In genomic region chr2:172467382-172467781, GRCh38 we compare ENCODE assay signal across 17 cellular contexts. TPM values are rescaled to one million over a fixed set of nuclear protein-coding genes. Genes with fewer than 3 reads are reported as not detected.
DNase-seq lines count a peak whose midpoint lies in the region; ATAC-seq, FAIRE-seq and TF ChIP-seq lines count a peak whose summit lies in the region.
"Had no signal": no experiment of that assay in that cellular context is flagged by ENCODE, and none has a peak within 500 bp of the region (broad histone marks: within the 10 kb centered on the region; RNA-seq: fewer than 3 reads in every experiment).

No MANE protein-coding gene starts in this region.

- H3K79me1 ChIP-seq in IMR-90 (ENCODE audit: low read depth in 1 of 2, low read length in 2 of 2) = peaks cover 17 to 23% of the 10 kb centered on the region in 2 experiments; a peak in 3 of 4 replicates

- peak overlapping the region; percentile 11; the same call in 1 of the 2 replicates for H4K91ac ChIP-seq in IMR-90 (ENCODE audit: insufficient read depth, low read depth, low read length)

- in situ Hi-C loops in IMR-90 (cut with MboI; ENCODE audit: low sequenced_read_pairs) = loop anchor here (10.0 to 25.0 kb wide), 3 partner anchors 655 to 893 kb away; no protein-coding TSS in a partner anchor
- in situ Hi-C loops in K562 (cut with MboI) = loop anchor here (25.0 kb wide), 1 partner anchor 880 kb away; no protein-coding TSS in a partner anchor

- H2BK5ac ChIP-seq in IMR-90 (ENCODE audit: low read depth, low read length, poor library complexity, severe bottlenecking) = no peak overlapping the region

- CTCF ChIA-PET in activated CD4-positive, alpha-beta T cell treated with anti-CD3 and anti-CD28 coated beads, Interleukin-2, amount 10 ng/mL, durations not matched to agents 7 days and 5 days (lab: Charles Lee) = interaction anchor here (1.4 to 1.6 kb wide), 4 partner anchors 9 to 25 kb away, joined by 3 to 5 read pairs (median 4); no protein-coding TSS in a partner anchor
- CTCF ChIA-PET in IMR-90 (lab: Yijun Ruan, JAX) (interaction anchor here (0.6 to 2.3 kb wide), 5 partner anchors 9 to 308 kb away, joined by 3 to 8 read pairs (median 4); no protein-coding TSS in a partner anchor), K562 (lab: Yijun Ruan, JAX; ENCODE audit: low intra/inter-chr PET ratio) (interaction anchor here (1.1 to 1.2 kb wide), 2 partner anchors 243 to 764 kb away, joined by 3 to 5 read pairs; no protein-coding TSS in a partner anchor)

- H3K27ac ChIP-seq in IMR-90 (ENCODE audit: insufficient read depth, low read length) (no peak overlapping the region), K562 (ENCODE audit: extremely low read depth, low read depth, low read length) (no peak overlapping the region), osteoblast (ENCODE audit: low read depth, low read length) (no peak overlapping the region)
- H3K27ac ChIP-seq: breast epithelium, testis had no signal

- TF ChIP-seq CTCF in IMR-90 (conservative IDR thresholded peaks at IDR 0.05; ENCODE audit: low read depth, low read length) = peak; percentile 18; the same call in 1 of the 2 replicates
- peak; percentile 40 to 65 (median 49); a peak in 4 of 6 replicates for TF ChIP-seq CTCF in K562 (IDR thresholded peaks at IDR 0.05 in 2 of 3, conservative IDR thresholded peaks at IDR 0.05 in 1 of 3; ENCODE audit: insufficient read depth in 2 of 3, low read depth in 1 of 3, low read length in 3 of 3)
- TF ChIP-seq CTCF in osteoblast (IDR thresholded peaks at IDR 0.05; ENCODE audit: extremely low read depth, low read depth, low read length) = peak; percentile 14

- no TSS peak for BruUV-seq in IMR-90 (replicated peaks; lab: Mats Ljungman, UMichigan)
- no TSS peak for BruUV-seq in K562 (replicated peaks; lab: Mats Ljungman, UMichigan)

- H3K4ac ChIP-seq in IMR-90 (ENCODE audit: low read depth, low read length) = peak overlapping the region; percentile 35; the same call in 1 of the 2 replicates

- no peak overlapping the region for H3K4me3 Mint-ChIP-seq in activated CD4-positive, alpha-beta T cell treated with anti-CD3 and anti-CD28 coated beads, Interleukin-2, amount 10 ng/mL, durations not matched to agents 7 days and 5 days
- H3K4me3 Mint-ChIP-seq: activated CD4-positive, alpha-beta memory T cell treated with anti-CD3 and anti-CD28 coated beads for 36 hours had no signal

- no peaks in the 10 kb centered on the region for H3K9me1 ChIP-seq in IMR-90 (ENCODE audit: insufficient read depth, low read length)
- H3K9me1 ChIP-seq in K562 (ENCODE audit: control insufficient read depth, insufficient read depth, low read length) = no peaks in the 10 kb centered on the region

- H3K36me3 ChIP-seq in IMR-90 (ENCODE audit: control insufficient read depth, insufficient read depth, low read length) (peaks cover 2% of the 10 kb centered on the region; the same call in 1 of the 2 replicates), K562 (ENCODE audit: control insufficient read depth, insufficient read depth, low read length) (no peaks in the 10 kb centered on the region), osteoblast (ENCODE audit: insufficient read depth, low read length) (no peaks in the 10 kb centered on the region)
- H3K36me3 ChIP-seq: breast epithelium had no signal

- H3K14ac ChIP-seq in IMR-90 (replicated peaks; ENCODE audit: low read depth, low read length) = no peak overlapping the region

- H3K4me3 ChIP-seq in IMR-90 (ENCODE audit: insufficient read depth, low read depth, low read length) = no peak overlapping the region
- no peak overlapping the region for H3K4me3 ChIP-seq in K562
- H3K4me3 ChIP-seq in osteoblast (ENCODE audit: insufficient read depth, low read length) = no peak overlapping the region
- H3K4me3 ChIP-seq: breast epithelium, testis had no signal

- TF ChIP-seq RAD21 in IMR-90 (IDR thresholded peaks at IDR 0.05; ENCODE audit: low read length) = no peak
- TF ChIP-seq RAD21 in K562 (CRISPR knock-in tag; conservative IDR thresholded peaks at IDR 0.05 in 1 of 2, IDR thresholded peaks at IDR 0.05 in 1 of 2) = peak; percentile 39 to 66; a peak in 3 of 4 replicates

- H3K4me2 ChIP-seq in IMR-90 (ENCODE audit: low read depth, low read length) = no peak overlapping the region
- no peak overlapping the region for H3K4me2 ChIP-seq in K562 (ENCODE audit: insufficient read depth, low read length)
- H3K4me2 ChIP-seq in osteoblast (ENCODE audit: insufficient read depth, low read length) = no peak overlapping the region

- H3K27me3 Mint-ChIP-seq in activated CD4-positive, alpha-beta T cell treated with anti-CD3 and anti-CD28 coated beads, Interleukin-2, amount 10 ng/mL, durations not matched to agents 7 days and 5 days = no peaks in the 10 kb centered on the region
- H3K27me3 Mint-ChIP-seq: activated CD4-positive, alpha-beta memory T cell treated with anti-CD3 and anti-CD28 coated beads for 36 hours had no signal

- no peak overlapping the region for H4K8ac ChIP-seq in IMR-90 (ENCODE audit: low read depth in 2 of 2, low read length in 2 of 2)

- H4K20me1 ChIP-seq in IMR-90 (ENCODE audit: insufficient read depth, low read length) (no peaks in the 10 kb centered on the region), K562 (replicated peaks; ENCODE audit: control insufficient read depth, insufficient read depth, low read length) (no peaks in the 10 kb centered on the region), osteoblast (ENCODE audit: insufficient read depth, low read length) (no peaks in the 10 kb centered on the region)

- no peak overlapping the region for H2BK120ac ChIP-seq in IMR-90 (ENCODE audit: low read depth, low read length)

- H3K4me1 ChIP-seq in IMR-90 (ENCODE audit: control insufficient read depth, insufficient read depth, low read length) = no peaks in the 10 kb centered on the region
- no peaks in the 10 kb centered on the region for H3K4me1 ChIP-seq in K562 (replicated peaks in 1 of 2; ENCODE audit: control insufficient read depth in 2 of 2, insufficient read depth in 2 of 2, low read length in 2 of 2)
- peaks cover 4% of the 10 kb centered on the region for H3K4me1 ChIP-seq in osteoblast (ENCODE audit: insufficient read depth, low read length)

- peaks cover 58% of the 10 kb centered on the region for H3K4me1 Mint-ChIP-seq in activated CD4-positive, alpha-beta T cell treated with anti-CD3 and anti-CD28 coated beads, Interleukin-2, amount 10 ng/mL, durations not matched to agents 7 days and 5 days

- ATAC-seq in IMR-90 (ENCODE audit: low read depth) (no peak), K562 (peak; percentile 64), GM19035 (IDR thresholded peaks at IDR 0.05; ENCODE audit: unreplicated experiment) (no peak)

- no peak for FAIRE-seq in K562 (lab: Jason Lieb, UNC)

- H3K18ac ChIP-seq in IMR-90 (ENCODE audit: low read depth, low read length) = no peak overlapping the region

- H2AFZ ChIP-seq in IMR-90 (replicated peaks; ENCODE audit: low read length, poor library complexity) (peak overlapping the region; percentile 43), K562 (ENCODE audit: low read depth, low read length) (no peak overlapping the region), osteoblast (ENCODE audit: low read length) (no peak overlapping the region)

- H4K5ac ChIP-seq in IMR-90 (ENCODE audit: low read depth, low read length) = no peak overlapping the region

- TF ChIP-seq POLR2A in IMR-90 (IDR thresholded peaks at IDR 0.05; ENCODE audit: low read depth, low read length) (no peak), K562 (conservative IDR thresholded peaks at IDR 0.05) (no peak)

- no peak overlapping the region for H3K9ac ChIP-seq in IMR-90 (ENCODE audit: low read depth, low read length)
- no peak overlapping the region for H3K9ac ChIP-seq in K562 (ENCODE audit: insufficient read depth in 1 of 2, low read depth in 2 of 2, low read length in 2 of 2)

- no peak overlapping the region for H2BK20ac ChIP-seq in IMR-90 (ENCODE audit: low read depth, low read length)

- peak overlapping the region; percentile 3 for H3K27ac Mint-ChIP-seq in activated CD4-positive, alpha-beta T cell treated with anti-CD3 and anti-CD28 coated beads, Interleukin-2, amount 10 ng/mL, durations not matched to agents 7 days and 5 days
- H3K27ac Mint-ChIP-seq: activated CD4-positive, alpha-beta memory T cell treated with anti-CD3 and anti-CD28 coated beads for 36 hours had no signal

- H3K79me2 ChIP-seq in K562 (ENCODE audit: control insufficient read depth, insufficient read depth, low read length) (no peaks in the 10 kb centered on the region), osteoblast (ENCODE audit: insufficient read depth, low read length) (no peaks in the 10 kb centered on the region)

- H3K9me3 Mint-ChIP-seq in activated CD4-positive, alpha-beta T cell treated with anti-CD3 and anti-CD28 coated beads, Interleukin-2, amount 10 ng/mL, durations not matched to agents 7 days and 5 days = no peaks in the 10 kb centered on the region
- H3K9me3 Mint-ChIP-seq: activated CD4-positive, alpha-beta memory T cell treated with anti-CD3 and anti-CD28 coated beads for 36 hours had no signal

- 100% methylated on average over 1 of the region's 8 CpGs; no CpG with 5 or more reads in 1 of the 2 experiments for WGBS in IMR-90 (ENCODE audit: extremely low coverage in 2 of 2, insufficient read length in 1 of 2), 2 experiments
- 1% methylated on average over 8 of the region's 8 CpGs for WGBS in K562 (ENCODE audit: insufficient coverage, low coverage, missing lambda C conversion rate)

- dilution Hi-C loops in IMR-90 (cut with HindIII; ENCODE audit: low sequenced_read_pairs, unreplicated experiment) = no loop called here

- POLR2A ChIA-PET in activated CD4-positive, alpha-beta T cell treated with anti-CD3 and anti-CD28 coated beads, Interleukin-2, amount 10 ng/mL, durations not matched to agents 7 days and 5 days (lab: Charles Lee) = no interaction called here
- POLR2A ChIA-PET in IMR-90 (lab: Charles Lee; ENCODE audit: unreplicated experiment) = no interaction called here
- POLR2A ChIA-PET in K562 (lab: Yijun Ruan, JAX) = interaction anchor here (1.7 kb wide), 1 partner anchor 338 kb away, joined by 3 read pairs; no protein-coding TSS in a partner anchor

- H2AK5ac ChIP-seq in IMR-90 (ENCODE audit: low read depth, low read length) = peak overlapping the region; percentile 56; the same call in 1 of the 2 replicates

- H3K56ac ChIP-seq in IMR-90 (ENCODE audit: extremely low read depth, insufficient read depth, low read length) = no peak overlapping the region

- H3K27me3 ChIP-seq in IMR-90 (ENCODE audit: control insufficient read depth, insufficient read depth, low read length) (no peaks in the 10 kb centered on the region), K562 (ENCODE audit: control insufficient read depth in 2 of 2, insufficient read depth in 2 of 2, low read length in 2 of 2) (peaks cover 16 to 19% of the 10 kb centered on the region in 2 experiments; a peak in 4 of 5 replicates), osteoblast (ENCODE audit: insufficient read depth, low read length) (peaks cover 3% of the 10 kb centered on the region)
- H3K27me3 ChIP-seq: testis had no signal

- no peak for DNase-seq in activated CD4-positive, alpha-beta T cell treated with anti-CD3 and anti-CD28 coated beads, Interleukin-2, amount 10 ng/mL, durations not matched to agents 7 days and 5 days
- DNase-seq in activated CD4-positive, alpha-beta T cell treated with anti-CD3 and anti-CD28 coated beads, Interleukin-2, amount 50 U/mL, for 48 hours = no peak
- DNase-seq in IMR-90 = no peak
- peak in 2 of 4 experiments; percentile 21 to 34 for DNase-seq in K562 (ENCODE audit: extremely low read depth in 1 of 4, low spot score in 3 of 4)
- no peak for DNase-seq in osteoblast (ENCODE audit: insufficient read length, low spot score, missing footprints)
- no peak for DNase-seq in NCI-H1417 (lab: John Stamatoyannopoulos, UW)
- DNase-seq in NCI-H1417 treated with DMSO at 0.1 percent for 48 hours (lab: John Stamatoyannopoulos, UW) = no peak
- DNase-seq: activated CD4-positive, alpha-beta memory T cell treated with anti-CD3 and anti-CD28 coated beads for 36 hours; DMS153; KBM-7; kidney glomerular epithelial cell; NCI-H187; NCI-H526 treated with DMSO at 0.1 percent for 48 hours; posterior cingulate gyrus; testis had no signal

- H2AK9ac ChIP-seq in IMR-90 (replicated peaks; ENCODE audit: low read depth, low read length, poor library complexity) = peak overlapping the region; percentile 33

- H3K23ac ChIP-seq in IMR-90 (ENCODE audit: low read depth, low read length) = no peak overlapping the region

- TF ChIP-seq EP300 in K562 (IDR thresholded peaks at IDR 0.05; ENCODE audit: low read length) = no peak

- H3K9me3 ChIP-seq in IMR-90 (ENCODE audit: control insufficient read depth, insufficient read depth, low read length) = no peaks in the 10 kb centered on the region
- H3K9me3 ChIP-seq in K562 (replicated peaks; ENCODE audit: control insufficient read depth, insufficient read depth, low read depth, low read length) = no peaks in the 10 kb centered on the region
- no peaks in the 10 kb centered on the region for H3K9me3 ChIP-seq in osteoblast (ENCODE audit: low read depth, low read length)
- H3K9me3 ChIP-seq: breast epithelium, testis had no signal

- intact Hi-C loops in IMR-90 (cut with micrococcal nuclease) (loop anchor here (5.0 to 10.0 kb wide), 4 partner anchors 340 to 1493 kb away; partner anchors contain the start of gene DLX2), K562 (cut with micrococcal nuclease) (loop anchor here (5.0 to 10.0 kb wide), 4 partner anchors 183 to 895 kb away; no protein-coding TSS in a partner anchor)

- peaks cover 49% of the 10 kb centered on the region for H3K36me3 Mint-ChIP-seq in activated CD4-positive, alpha-beta T cell treated with anti-CD3 and anti-CD28 coated beads, Interleukin-2, amount 10 ng/mL, durations not matched to agents 7 days and 5 days (ENCODE audit: low read depth)

- H2BK15ac ChIP-seq in IMR-90 (ENCODE audit: low read depth, low read length) = no peak overlapping the region

RNA-seq across cellular contexts. Expression of gene ITGA6, which starts 40.0 kb away (rescaled TPM):
- total RNA-seq in activated CD4-positive, alpha-beta T cell treated with anti-CD3 and anti-CD28 coated beads, Interleukin-2, amount 10 ng/mL, durations not matched to agents 7 days and 5 days = 10 to 100 TPM; 46.7 to 47.2 TPM
- 43.9 and 88.3 TPM in 2 replicates for total RNA-seq in IMR-90 (2012; rRNA removed)
- 10.7 and 12.5 TPM in 2 replicates for polyA plus RNA-seq in IMR-90 (2012; rRNA removed)
- 2.7 and 5.4 TPM in 2 replicates for polyA plus RNA-seq in IMR-90 (2012; cell fraction: cytosol; rRNA removed)
- 3.5 and 9.3 TPM in 2 replicates for polyA plus RNA-seq in IMR-90 (2012; cell fraction: nucleus; rRNA removed; ENCODE audit: low replicate concordance)
- not detected in 2 replicates for total RNA-seq in K562 (2011; cell fraction: chromatin; rRNA removed; ENCODE audit: low replicate concordance)
- total RNA-seq in K562 (2011; cell fraction: nucleolus; rRNA removed) = 0.13 TPM in 1 of 2 replicates, not detected in the other
- not detected in 2 replicates for total RNA-seq in K562 (2011; cell fraction: nucleoplasm; rRNA removed)
- 0.33 TPM in 1 of 2 replicates, not detected in the other for total RNA-seq in K562 (2014; rRNA removed)
- total RNA-seq in K562 (2014; rRNA removed; fragmentation: Illumina TruSeq; extraction: Trizol) = not detected in 2 replicates
- total RNA-seq in K562 (2015; rRNA removed; fragmentation: Illumina TruSeq; extraction: Trizol) = 0.07 TPM in 1 of 2 replicates, not detected in the other
- 0.29 and 0.40 TPM in 2 replicates for total RNA-seq in K562 (2021)
- 0.01 TPM in 1 of 2 replicates, not detected in the other for polyA plus RNA-seq in K562 (2011; rRNA removed)
- polyA plus RNA-seq in K562 (2011; cell fraction: cytosol; rRNA removed) = 0.03 TPM in 1 of 2 replicates, not detected in the other
- polyA plus RNA-seq in K562 (2011; cell fraction: nucleus; rRNA removed) = 0.10 TPM in 1 of 2 replicates, not detected in the other
- polyA plus RNA-seq in K562 (2012) = 0.05 and 0.22 TPM in 2 replicates
- not detected in 2 replicates for polyA plus RNA-seq in K562 (2014; fragmentation: Illumina TruSeq; extraction: Trizol)
- polyA plus RNA-seq in K562 (2014; fragmentation: Nextera tagmentation; extraction: Ambion mirVana) = under 1 TPM in 1 of 2 experiments, not detected in 1; 0.03 TPM
- not detected in 2 replicates for polyA plus RNA-seq in K562 (2014; rRNA removed)
- 0.09 TPM in 1 of 2 replicates, not detected in the other for polyA minus RNA-seq in K562 (2011; rRNA and poly(A)+ RNA removed)
- 1.1 TPM in 1 of 2 replicates, not detected in the other for polyA minus RNA-seq in K562 (2011; cell fraction: cytosol; rRNA and poly(A)+ RNA removed)
- 0.81 TPM in 1 of 2 replicates, not detected in the other for polyA minus RNA-seq in K562 (2011; cell fraction: nucleus; rRNA and poly(A)+ RNA removed)
- total RNA-seq in osteoblast = 6.5 and 9.0 TPM in 2 replicates
